9 cellular contexts compared by ENCODE assay signal in genomic region chr16:30895592-30896202, GRCh38. TPM values are rescaled to one million over a fixed set of nuclear protein-coding genes. Genes with fewer than 3 reads are reported as not detected.
DNase-seq lines count a peak whose midpoint lies in the region; ATAC-seq and TF ChIP-seq lines count a peak whose summit lies in the region.
"Had no signal": no experiment of that assay in that cellular context is flagged by ENCODE, and none has a peak within 500 bp of the region (broad histone marks: within the 10 kb centered on the region; RNA-seq: fewer than 3 reads in every experiment).

No MANE protein-coding gene starts in this region.

- ATAC-seq in left lung (peak; percentile 1), thoracic aorta (ENCODE audit: insufficient number of reproducible peaks, low FRiP score, low read depth) (no peak), GM21619 (IDR thresholded peaks at IDR 0.05; ENCODE audit: unreplicated experiment) (no peak)

- no peak for TF ChIP-seq CTCF in astrocyte of the cerebellum (IDR thresholded peaks at IDR 0.05; ENCODE audit: low read depth, low read length, missing control alignments)
- no peak for TF ChIP-seq CTCF in left lung (IDR thresholded peaks at IDR 0.05)
- no peak for TF ChIP-seq CTCF in thoracic aorta (IDR thresholded peaks at IDR 0.05)

- in situ Hi-C loops in astrocyte of the cerebellum (cut with HindIII; ENCODE audit: low sequenced_read_pairs): no loop called here

- H3K9me3 ChIP-seq in left lung (no peaks in the 10 kb centered on the region), thoracic aorta (no peaks in the 10 kb centered on the region)
- H3K9me3 ChIP-seq: BE2C had no signal

- peaks cover 22 to 48% of the 10 kb centered on the region in 2 donors for H3K4me1 ChIP-seq in left lung
- H3K4me1 ChIP-seq in thoracic aorta (ENCODE audit: control insufficient read depth in 1 of 2, low read depth in 2 of 2): peaks cover 13 to 41% of the 10 kb centered on the region in 2 donors

- H3K36me3 ChIP-seq in left lung (peaks cover 0 to 9% of the 10 kb centered on the region in 2 donors), thoracic aorta (peaks cover 6% of the 10 kb centered on the region)
- H3K36me3 ChIP-seq: BE2C had no signal

- H3K27ac ChIP-seq in left lung (peak overlapping the region; percentile 93 to 98), thoracic aorta (peak overlapping the region; percentile 96 to 100)

- H3K4me3 ChIP-seq in astrocyte of the cerebellum (ENCODE audit: low read depth, low read length): peak overlapping the region; percentile 57
- H3K4me3 ChIP-seq in left lung: peak overlapping the region; percentile 47 to 55
- H3K4me3 ChIP-seq in thoracic aorta: peak overlapping the region; percentile 73

- H3K27me3 ChIP-seq in left lung (no peaks in the 10 kb centered on the region), thoracic aorta (replicated peaks; ENCODE audit: insufficient read depth) (no peaks in the 10 kb centered on the region)
- H3K27me3 ChIP-seq: BE2C had no signal

- intact Hi-C loops in left lung (cut with DNase I): no loop called here

- DNase-seq in NCI-H2227 (lab: John Stamatoyannopoulos, UW; ENCODE audit: unreplicated experiment): peak; percentile 39
- DNase-seq in NCI-H2227 treated with DMSO at 0.1 percent for 48 hours (lab: John Stamatoyannopoulos, UW): no peak
- DNase-seq in astrocyte of the cerebellum (ENCODE audit: low read depth): no peak
- DNase-seq in left lung: peak in 1 of 2 donors; percentile 59
- no peak for DNase-seq in thoracic aorta (ENCODE audit: low spot score)
- no peak for DNase-seq in NCI-H2081 treated with DMSO at 0.1 percent for 48 hours (lab: John Stamatoyannopoulos, UW)
- no peak for DNase-seq in H4 (ENCODE audit: low spot score)
- DNase-seq: BE2C had no signal

RNA-seq across cellular contexts. Expression of gene CTF1, which starts 0.7 kb away (rescaled TPM):
- total RNA-seq in left lung (1 to 10 TPM; 4.5 to 7.9 TPM), thoracic aorta (1 to 10 TPM; 3.8 TPM)
- total RNA-seq in H4 (2014; rRNA removed; shearing (Covaris generic)): not detected in 2 replicates

RNA-seq across cellular contexts. Expression of gene BCL7C, which starts 1.8 kb away (rescaled TPM):
- total RNA-seq in left lung: 10 to 100 TPM; 25.8 to 29.3 TPM
- 10 to 100 TPM; 35.6 to 55.2 TPM for total RNA-seq in thoracic aorta
- 22.7 and 25.9 TPM in 2 replicates for total RNA-seq in H4 (2014; rRNA removed; shearing (Covaris generic))

RNA-seq across cellular contexts. Expression of gene FBXL19, which starts 27.7 kb away (rescaled TPM):
- 10 to 100 TPM; 11.2 to 18.7 TPM for total RNA-seq in left lung
- total RNA-seq in thoracic aorta: 10 to 100 TPM; 14.5 to 18.7 TPM
- total RNA-seq in H4 (2014; rRNA removed; shearing (Covaris generic)): 5.0 and 13.8 TPM in 2 replicates

RNA-seq across cellular contexts. Expression of gene ORAI3, which starts 53.2 kb away (rescaled TPM):
- total RNA-seq in left lung (10 to 100 TPM; 20.7 to 23.2 TPM), thoracic aorta (10 to 100 TPM; 19.0 to 35.7 TPM)
- total RNA-seq in H4 (2014; rRNA removed; shearing (Covaris generic)): 30.5 and 43.8 TPM in 2 replicates
